In genomic region chr6:119479860-119480655, GRCh38 we compare ENCODE assay signal across 16 cellular contexts.
A peak's percentile ranks its signal among the peaks of the same experiment; 100 is the strongest.
DNase-seq lines count a peak whose midpoint lies in the region; ATAC-seq, FAIRE-seq and TF ChIP-seq lines count a peak whose summit lies in the region.
"Had no signal": no experiment of that assay in that cellular context is flagged by ENCODE, and none has a peak within 500 bp of the region (broad histone marks: within the 10 kb centered on the region; RNA-seq: fewer than 3 reads in every experiment).

No MANE protein-coding gene starts in this region.

- in situ Hi-C loops in astrocyte of the spinal cord (cut with HindIII; ENCODE audit: low sequenced_read_pairs): no loop called here

- TF ChIP-seq CTCF in AG10803 (conservative IDR thresholded peaks at IDR 0.05; ENCODE audit: low read length) (no peak), astrocyte of the spinal cord (IDR thresholded peaks at IDR 0.05; ENCODE audit: low read depth, low read length) (no peak)

- H3K4me3 ChIP-seq in AG10803 (ENCODE audit: low read length) (no peak overlapping the region), astrocyte of the spinal cord (ENCODE audit: low read depth, low read length) (no peak overlapping the region)
- H3K4me3 ChIP-seq: mucosa of descending colon had no signal

- DNase-seq in AG10803 (ENCODE audit: low read depth) (peak; percentile 70), LHCN-M2 (ENCODE audit: low read depth) (peak; percentile 51), astrocyte of the spinal cord (ENCODE audit: low read depth, low spot score) (peak; percentile 53), SK-N-DZ (ENCODE audit: low spot score) (no peak), glomerular visceral epithelial cell (ENCODE audit: extremely low spot score) (no peak)
- DNase-seq: activated naive CD4-positive, alpha-beta T cell treated with anti-CD3 and anti-CD28 coated beads, Interleukin-2, amount 10 ng/mL, durations not matched to agents 7 days and 5 days; mucosa of descending colon; NCI-H526 treated with DMSO at 0.1 percent for 48 hours; posterior cingulate gyrus; stimulated activated CD4-positive, alpha-beta T cell treated with anti-CD3 and anti-CD28 coated beads, Interleukin-2, amount 100 ng/mL, for 48 hours had no signal

- ATAC-seq in SK-N-SH treated with all-trans-retinoic acid at 6 μM for 48 hours (no peak), GM21360 (IDR thresholded peaks at IDR 0.05; ENCODE audit: unreplicated experiment) (no peak)
- ATAC-seq: Right ventricle myocardium inferior; stimulated activated effector memory CD8-positive, alpha-beta T cell treated with anti-CD3 and anti-CD28 coated beads, Interleukin-12 subunit alpha, Interleukin-12 subunit beta, amount 100 ng/mL, for 72 hours had no signal

- FAIRE-seq in islet of Langerhans (lab: Jason Lieb, UNC): peak; percentile 93
- FAIRE-seq: TTC549 had no signal

TF ChIP-seq in SK-N-SH treated with all-trans-retinoic acid at 6 μM for 48 hours, 23 proteins besides CTCF, POLR2A, EP300 and RAD21:
- no peak for TF ChIP-seq ZNF8 (CRISPR knock-in tag; IDR thresholded peaks at IDR 0.05)
- TF ChIP-seq PPARA (CRISPR knock-in tag; IDR thresholded peaks at IDR 0.05; ENCODE audit: borderline replicate concordance): no peak
- no peak for TF ChIP-seq RARB (CRISPR knock-in tag; IDR thresholded peaks at IDR 0.05)
TF ChIP-seq in SK-N-SH treated with all-trans-retinoic acid at 6 μM for 48 hours: peak in this region for 0.

Comparison
In these comparisons a context has a peak if more than half of its experiments do, and no peak if none do; other contexts are left out.
1. DNase-seq: peak in AG10803 (single experiment), LHCN-M2 (single experiment) and astrocyte of the spinal cord (single experiment); none in SK-N-DZ (single experiment) and glomerular visceral epithelial cell (single experiment).